In genomic region chr5:72459089-72459661, GRCh38 we compare ENCODE assay signal across 21 cellular contexts. TPM values are rescaled to one million over a fixed set of nuclear protein-coding genes. Genes with fewer than 3 reads are reported as not detected.
A peak's percentile ranks its signal among the peaks of the same experiment; 100 is the strongest.
DNase-seq lines count a peak whose midpoint lies in the region; ATAC-seq and FAIRE-seq lines count a peak whose summit lies in the region.
"Had no signal": no experiment of that assay in that cellular context is flagged by ENCODE, and none has a peak within 500 bp of the region (broad histone marks: within the 10 kb centered on the region; RNA-seq: fewer than 3 reads in every experiment).

No MANE protein-coding gene starts in this region.

- CTCF ChIA-PET in CD4-positive, alpha-beta memory T cell (lab: Charles Lee; ENCODE audit: partially characterized antibody): no interaction called here
- CTCF ChIA-PET in T-cell (lab: Charles Lee): no interaction called here

- no peaks in the 10 kb centered on the region for H3K4me1 Mint-ChIP-seq in CD4-positive, alpha-beta memory T cell
- no peaks in the 10 kb centered on the region for H3K4me1 Mint-ChIP-seq in T-cell

- no peak overlapping the region for H3K27ac ChIP-seq in small intestine (ENCODE audit: low read depth in 1 of 2, low read length in 1 of 2)
- no peak overlapping the region for H3K27ac ChIP-seq in CD4-positive, alpha-beta memory T cell (ENCODE audit: low read depth, low read length)
- H3K27ac ChIP-seq: spleen had no signal

- no peak for FAIRE-seq in small intestine (lab: Jason Lieb, UNC)
- no peak for FAIRE-seq in HTR-8/SVneo (lab: Jason Lieb, UNC)

- peaks cover 2 to 5% of the 10 kb centered on the region in 2 donors for H3K4me1 ChIP-seq in small intestine (ENCODE audit: control insufficient read depth in 2 of 2, insufficient read depth in 1 of 2, low read depth in 1 of 2, low read length in 1 of 2)
- H3K4me1 ChIP-seq in CD4-positive, alpha-beta memory T cell (ENCODE audit: insufficient read depth, low read length): no peaks in the 10 kb centered on the region

- H3K27me3 Mint-ChIP-seq in CD4-positive, alpha-beta memory T cell: peaks cover 0 to 4% of the 10 kb centered on the region in 2 donors
- H3K27me3 Mint-ChIP-seq in T-cell: peaks cover 0 to 10% of the 10 kb centered on the region in 2 donors

- POLR2A ChIA-PET in CD4-positive, alpha-beta memory T cell (lab: Charles Lee; ENCODE audit: partially characterized antibody): no interaction called here
- POLR2A ChIA-PET in T-cell (lab: Charles Lee): no interaction called here

- no peak overlapping the region for H3K4me3 ChIP-seq in small intestine (ENCODE audit: low read depth in 1 of 2, low read length in 2 of 2)
- H3K4me3 ChIP-seq in CD4-positive, alpha-beta memory T cell (ENCODE audit: low read length in 2 of 2): no peak overlapping the region
- H3K4me3 ChIP-seq: gastroesophageal sphincter, MG63, spleen, tibial nerve had no signal

- no peak overlapping the region for H3K4me3 Mint-ChIP-seq in CD4-positive, alpha-beta memory T cell
- H3K4me3 Mint-ChIP-seq in T-cell: no peak overlapping the region
- H3K4me3 Mint-ChIP-seq: CD14-positive monocyte had no signal

- H3K27me3 ChIP-seq in small intestine (ENCODE audit: control insufficient read depth in 2 of 2, insufficient read depth in 2 of 2, low read length in 2 of 2): no peaks in the 10 kb centered on the region
- no peaks in the 10 kb centered on the region for H3K27me3 ChIP-seq in CD4-positive, alpha-beta memory T cell (ENCODE audit: insufficient read depth, low read length)
- H3K27me3 ChIP-seq: gastroesophageal sphincter, MG63, spleen, tibial nerve had no signal

- H3K36me3 Mint-ChIP-seq in CD4-positive, alpha-beta memory T cell: no peaks in the 10 kb centered on the region
- H3K36me3 Mint-ChIP-seq in T-cell: no peaks in the 10 kb centered on the region

- H3K9me3 ChIP-seq in small intestine (ENCODE audit: control insufficient read depth, low read depth): no peaks in the 10 kb centered on the region
- H3K9me3 ChIP-seq in CD4-positive, alpha-beta memory T cell (ENCODE audit: control insufficient read depth in 1 of 2, low read length in 2 of 2): no peaks in the 10 kb centered on the region
- H3K9me3 ChIP-seq: gastroesophageal sphincter, MG63, spleen, tibial nerve had no signal

- intact Hi-C loops in CD4-positive, alpha-beta memory T cell (cut with micrococcal nuclease): no loop called here

- ATAC-seq in GM19025 (IDR thresholded peaks at IDR 0.05; ENCODE audit: low read depth, unreplicated experiment) (peak; percentile 59), T-cell (replicated peaks in 1 of 4) (no peak)
- ATAC-seq: gastroesophageal sphincter, Panc1 had no signal

- H3K9me3 Mint-ChIP-seq in CD4-positive, alpha-beta memory T cell: peaks cover 0 to 4% (median 0%) of the 10 kb centered on the region in 8 donors
- H3K9me3 Mint-ChIP-seq in T-cell: no peaks in the 10 kb centered on the region

- no peaks in the 10 kb centered on the region for H3K36me3 ChIP-seq in small intestine (ENCODE audit: control insufficient read depth in 2 of 2, insufficient read depth in 2 of 2, low read length in 2 of 2)
- no peaks in the 10 kb centered on the region for H3K36me3 ChIP-seq in CD4-positive, alpha-beta memory T cell (ENCODE audit: insufficient read depth, low read length)
- H3K36me3 ChIP-seq: gastroesophageal sphincter, MG63, tibial nerve had no signal

- WGBS in small intestine, 3 donors: 49 to 56% (median 53%) methylated on average over 5 of the region's 5 CpGs

- H3K27ac Mint-ChIP-seq in CD4-positive, alpha-beta memory T cell: no peak overlapping the region
- no peak overlapping the region for H3K27ac Mint-ChIP-seq in T-cell
- H3K27ac Mint-ChIP-seq: CD14-positive monocyte had no signal

- peak; percentile 47 for DNase-seq in NCI-H2029 (lab: John Stamatoyannopoulos, UW)
- peak; percentile 47 for DNase-seq in kidney glomerular epithelial cell (lab: John Stamatoyannopoulos, UW)
- DNase-seq in small intestine: peak; percentile 43
- no peak for DNase-seq in SW480 (ENCODE audit: low spot score)
- DNase-seq in HTR-8/SVneo (ENCODE audit: insufficient read length, low spot score): no peak
- no peak for DNase-seq in CD4-positive, alpha-beta memory T cell
- no peak for DNase-seq in T-cell
- DNase-seq: activated CD4-positive, alpha-beta T cell treated with anti-CD3 and anti-CD28 coated beads for 4 hours; anterior cingulate cortex; effector CD8-positive, alpha-beta T cell; GDM1; islet precursor cell; MG63; spleen had no signal

RNA-seq across cellular contexts. Expression of gene ZNF366, which starts 48.0 kb away (rescaled TPM):
- 1 to 10 TPM in 2 of 3 donors, not detected in 1; 1.5 to 2.4 TPM for polyA plus RNA-seq in small intestine
- total RNA-seq in CD4-positive, alpha-beta memory T cell: under 1 TPM; 0.29 to 0.58 TPM
- not detected for polyA plus RNA-seq in CD4-positive, alpha-beta memory T cell
- under 1 TPM in 2 of 5 donors, not detected in 3; 0.13 to 0.14 TPM for total RNA-seq in T-cell
- total RNA-seq: T-helper 1 cell treated with Interleukin-12 subunit alpha and Interleukin-12 subunit beta and Interleukin-4 antibody, amounts not matched to agents 30 ng/mL and 1 ng/mL, for 36 hours had no signal
- polyA plus RNA-seq: neural cell had no signal

Comparison
In these comparisons a context has a peak if more than half of its experiments do, and no peak if none do; other contexts are left out.
1. DNase-seq: peak in NCI-H2029 (single experiment), kidney glomerular epithelial cell (single experiment) and small intestine (single experiment); none in SW480 (single experiment), HTR-8/SVneo (single experiment), CD4-positive, alpha-beta memory T cell (0 of 5) and T-cell (0 of 34).